9 cellular contexts compared by ENCODE assay signal in genomic region chr3:50259432-50260026, GRCh38. TPM values are rescaled to one million over a fixed set of nuclear protein-coding genes. Genes with fewer than 3 reads are reported as not detected.
A peak's percentile ranks its signal among the peaks of the same experiment; 100 is the strongest.
DNase-seq lines count a peak whose midpoint lies in the region; ATAC-seq and TF ChIP-seq lines count a peak whose summit lies in the region.
"Had no signal": no experiment of that assay in that cellular context is flagged by ENCODE, and none has a peak within 500 bp of the region (broad histone marks: within the 10 kb centered on the region; RNA-seq: fewer than 3 reads in every experiment).

No MANE protein-coding gene starts in this region.

- H3K27me3 Mint-ChIP-seq in naive B cell, result no peaks in the 10 kb centered on the region

- TF ChIP-seq POLR2A in adrenal gland (IDR thresholded peaks at IDR 0.05), result no peak

- intact Hi-C loops in adrenal gland (cut with DNase I), result no loop called here

- DNase-seq in adrenal gland (no peak), naive B cell (no peak), NCI-H146 treated with DMSO at 0.1 percent for 48 hours (lab: John Stamatoyannopoulos, UW; ENCODE audit: unreplicated experiment) (no peak), NCI-H187 treated with DMSO at 0.1 percent for 48 hours (lab: John Stamatoyannopoulos, UW) (no peak), NCI-H187 (lab: John Stamatoyannopoulos, UW) (no peak), GM19240 (ENCODE audit: insufficient read length, low spot score) (no peak)

- peak; percentile 24 for ATAC-seq in GM19023 (IDR thresholded peaks at IDR 0.05; ENCODE audit: unreplicated experiment)
- ATAC-seq in HG02938 (IDR thresholded peaks at IDR 0.05; ENCODE audit: unreplicated experiment), result peak; percentile 19
- ATAC-seq in naive B cell (ENCODE audit: low read depth in 2 of 2), result peak; percentile 12 to 15

- peak overlapping the region in 4 of 5 donors; percentile 91 to 98 (median 96) for H3K27ac ChIP-seq in adrenal gland

- no peaks in the 10 kb centered on the region for H3K27me3 ChIP-seq in adrenal gland

- peaks cover 28 to 46% of the 10 kb centered on the region in 2 donors for H3K4me1 ChIP-seq in adrenal gland (replicated peaks in 1 of 2)

- no peak for TF ChIP-seq CTCF in adrenal gland (IDR thresholded peaks at IDR 0.05)

- peaks cover 0 to 41% of the 10 kb centered on the region in 2 donors for H3K36me3 ChIP-seq in adrenal gland (replicated peaks in 1 of 2)

- H3K4me3 Mint-ChIP-seq in naive B cell, result peak overlapping the region; percentile 56 to 88 (median 72)

- peak overlapping the region in 4 of 6 donors; percentile 59 to 90 (median 77) for H3K27ac Mint-ChIP-seq in naive B cell

- H3K36me3 Mint-ChIP-seq in naive B cell, result no peaks in the 10 kb centered on the region

- no peaks in the 10 kb centered on the region for H3K9me3 Mint-ChIP-seq in naive B cell

- H3K4me3 ChIP-seq in adrenal gland, result peak overlapping the region in 1 of 4 donors; percentile 37

- H3K4me1 Mint-ChIP-seq in naive B cell, result peaks cover 4 to 10% (median 9%) of the 10 kb centered on the region in 3 donors

- 46 to 56% (median 47%) methylated on average over 9 to 18 of the region's 18 CpGs for WGBS in adrenal gland, 4 donors

- no peaks in the 10 kb centered on the region for H3K9me3 ChIP-seq in adrenal gland (replicated peaks in 1 of 3)

RNA-seq across cellular contexts. Expression of gene SEMA3B, which starts 9.4 kb away (rescaled TPM):
- 100 to 1,000 TPM in 7 of 8 donors, 10 to 100 TPM in 1; 81.7 to 468 (median 224) TPM for total RNA-seq in adrenal gland
- polyA plus RNA-seq in adrenal gland (100 to 1,000 TPM; 159 to 496 (median 451) TPM), naive B cell (ENCODE audit: low read depth in 6 of 6) (under 1 TPM in 1 of 6 donors, not detected in 5; 0.13 TPM)

RNA-seq across cellular contexts. Expression of gene LSMEM2, which starts 19.4 kb away (rescaled TPM):
- total RNA-seq in adrenal gland, result under 1 TPM in 3 of 8 donors, not detected in 5; 0.36 to 0.76 (median 0.60) TPM
- polyA plus RNA-seq in adrenal gland, result under 1 TPM; 0.09 to 0.64 (median 0.47) TPM
- under 1 TPM in 1 of 6 donors, not detected in 5; 0.19 TPM for polyA plus RNA-seq in naive B cell (ENCODE audit: low read depth in 6 of 6)
- total RNA-seq: NCI-H460 had no signal

RNA-seq across cellular contexts. Expression of gene GNAI2, which starts 23.5 kb away (rescaled TPM):
- 100 to 1,000 TPM; 109 to 275 (median 206) TPM for total RNA-seq in adrenal gland
- polyA plus RNA-seq in adrenal gland (100 to 1,000 TPM; 133 to 163 (median 157) TPM), naive B cell (ENCODE audit: low read depth in 6 of 6) (100 to 1,000 TPM; 472 to 669 (median 550) TPM)

RNA-seq across cellular contexts. Expression of gene IFRD2, which starts 32.7 kb away (rescaled TPM):
- total RNA-seq in adrenal gland, result 10 to 100 TPM; 44.9 to 96.3 (median 55.2) TPM
- polyA plus RNA-seq in adrenal gland, result 100 to 1,000 TPM in 2 of 3 donors, 10 to 100 TPM in 1; 55.9 to 182 (median 144) TPM
- polyA plus RNA-seq in naive B cell (ENCODE audit: low read depth in 6 of 6), result 10 to 100 TPM; 42.7 to 68.3 (median 55.7) TPM

RNA-seq across cellular contexts. Expression of gene HYAL3, which starts 39.7 kb away (rescaled TPM):
- total RNA-seq in adrenal gland, result 1 to 10 TPM; 1.7 to 5.4 (median 3.4) TPM
- polyA plus RNA-seq in adrenal gland (1 to 10 TPM; 2.5 to 6.8 (median 3.2) TPM), naive B cell (ENCODE audit: low read depth in 6 of 6) (1 to 10 TPM in 4 of 6 donors, under 1 TPM in 1, not detected in 1; 0.93 to 2.8 (median 1.6) TPM)

Comparison
In these comparisons a context has a peak if more than half of its experiments do, and no peak if none do; other contexts are left out.
1. RNA of gene SEMA3B, which starts 9.4 kb away (polyA plus RNA-seq): 159 to 496 TPM in adrenal gland; 0.13 TPM in naive B cell; every median in the first group is over 100 times any median in the second.
2. Peak in every context shown above with its lines, with median percentiles within 50 percentile points of each other: ATAC-seq.